1 cellular context compared by ENCODE assay signal in the genomic region with DNA sequence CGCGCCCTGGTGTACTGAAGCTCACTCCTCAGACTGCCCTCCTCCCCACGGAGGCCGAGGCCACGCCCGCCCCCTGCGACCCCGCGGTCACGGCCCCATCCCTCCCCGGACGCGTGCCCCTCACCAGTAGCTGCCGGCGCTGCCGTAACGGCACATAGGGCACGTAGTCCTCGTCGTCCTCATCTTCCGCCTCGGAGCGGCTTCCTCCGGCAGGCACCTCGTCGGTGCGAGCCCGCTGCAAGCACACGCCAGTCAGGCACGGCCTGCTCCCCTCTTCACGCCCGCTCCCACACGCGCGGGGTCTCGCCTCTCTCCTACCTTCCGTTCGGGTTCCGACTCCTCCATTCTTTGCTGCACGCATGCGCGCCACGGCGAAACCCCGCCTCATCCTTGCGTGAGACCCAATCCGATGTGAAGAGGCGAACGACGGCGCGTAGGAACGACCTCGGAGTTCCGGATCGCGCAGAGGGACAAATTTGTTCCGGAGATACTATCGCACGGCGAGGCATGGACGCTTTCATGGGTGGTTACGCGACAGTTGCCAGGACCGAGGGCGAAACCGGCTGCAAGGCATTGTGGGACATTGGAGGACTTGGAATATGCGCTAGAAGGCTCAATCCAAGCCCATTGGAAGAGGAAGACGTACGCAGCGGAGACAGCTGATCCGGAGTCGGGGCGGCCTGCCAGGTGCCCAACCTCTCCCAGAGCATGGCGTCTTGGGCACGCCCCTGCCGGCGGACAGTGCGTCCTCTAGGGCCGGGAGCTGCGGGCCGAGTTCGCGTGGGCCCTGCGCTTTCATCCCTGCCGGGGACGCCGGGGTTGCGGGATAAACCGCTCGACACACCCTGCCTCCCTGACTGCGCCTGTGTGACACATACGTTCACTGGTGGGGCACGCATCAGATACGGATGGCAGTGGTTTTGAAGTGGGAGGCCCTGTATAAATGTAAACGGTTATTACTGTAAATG.
TF ChIP-seq lines count a peak whose summit lies in the region.

DDX41 (minus strand) TSS at position 361 of the 968 bp plus-strand sequence; CDS start at position 345, 16 bp downstream.

TF ChIP-seq in GM12878, 131 proteins besides CTCF, POLR2A, EP300 and RAD21 (continued from another document and continues in another):
- peak; percentile 49; the same call in 1 of the 2 replicates for TF ChIP-seq PKNOX1 (IDR thresholded peaks at IDR 0.05)
- peak; percentile 93 for TF ChIP-seq HDGF (IDR thresholded peaks at IDR 0.05)
- TF ChIP-seq, protein P1, sequence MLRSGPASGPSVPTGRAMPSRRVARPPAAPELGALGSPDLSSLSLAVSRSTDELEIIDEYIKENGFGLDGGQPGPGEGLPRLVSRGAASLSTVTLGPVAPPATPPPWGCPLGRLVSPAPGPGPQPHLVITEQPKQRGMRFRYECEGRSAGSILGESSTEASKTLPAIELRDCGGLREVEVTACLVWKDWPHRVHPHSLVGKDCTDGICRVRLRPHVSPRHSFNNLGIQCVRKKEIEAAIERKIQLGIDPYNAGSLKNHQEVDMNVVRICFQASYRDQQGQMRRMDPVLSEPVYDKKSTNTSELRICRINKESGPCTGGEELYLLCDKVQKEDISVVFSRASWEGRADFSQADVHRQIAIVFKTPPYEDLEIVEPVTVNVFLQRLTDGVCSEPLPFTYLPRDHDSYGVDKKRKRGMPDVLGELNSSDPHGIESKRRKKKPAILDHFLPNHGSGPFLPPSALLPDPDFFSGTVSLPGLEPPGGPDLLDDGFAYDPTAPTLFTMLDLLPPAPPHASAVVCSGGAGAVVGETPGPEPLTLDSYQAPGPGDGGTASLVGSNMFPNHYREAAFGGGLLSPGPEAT (IDR thresholded peaks at IDR 0.05; ENCODE audit: low read depth) = peak; percentile 97
- TF ChIP-seq IKZF2 (IDR thresholded peaks at IDR 0.05) = peak in 1 of 2 experiments; percentile 59; a peak in 1 of 4 replicates
- TF ChIP-seq, protein P2, sequence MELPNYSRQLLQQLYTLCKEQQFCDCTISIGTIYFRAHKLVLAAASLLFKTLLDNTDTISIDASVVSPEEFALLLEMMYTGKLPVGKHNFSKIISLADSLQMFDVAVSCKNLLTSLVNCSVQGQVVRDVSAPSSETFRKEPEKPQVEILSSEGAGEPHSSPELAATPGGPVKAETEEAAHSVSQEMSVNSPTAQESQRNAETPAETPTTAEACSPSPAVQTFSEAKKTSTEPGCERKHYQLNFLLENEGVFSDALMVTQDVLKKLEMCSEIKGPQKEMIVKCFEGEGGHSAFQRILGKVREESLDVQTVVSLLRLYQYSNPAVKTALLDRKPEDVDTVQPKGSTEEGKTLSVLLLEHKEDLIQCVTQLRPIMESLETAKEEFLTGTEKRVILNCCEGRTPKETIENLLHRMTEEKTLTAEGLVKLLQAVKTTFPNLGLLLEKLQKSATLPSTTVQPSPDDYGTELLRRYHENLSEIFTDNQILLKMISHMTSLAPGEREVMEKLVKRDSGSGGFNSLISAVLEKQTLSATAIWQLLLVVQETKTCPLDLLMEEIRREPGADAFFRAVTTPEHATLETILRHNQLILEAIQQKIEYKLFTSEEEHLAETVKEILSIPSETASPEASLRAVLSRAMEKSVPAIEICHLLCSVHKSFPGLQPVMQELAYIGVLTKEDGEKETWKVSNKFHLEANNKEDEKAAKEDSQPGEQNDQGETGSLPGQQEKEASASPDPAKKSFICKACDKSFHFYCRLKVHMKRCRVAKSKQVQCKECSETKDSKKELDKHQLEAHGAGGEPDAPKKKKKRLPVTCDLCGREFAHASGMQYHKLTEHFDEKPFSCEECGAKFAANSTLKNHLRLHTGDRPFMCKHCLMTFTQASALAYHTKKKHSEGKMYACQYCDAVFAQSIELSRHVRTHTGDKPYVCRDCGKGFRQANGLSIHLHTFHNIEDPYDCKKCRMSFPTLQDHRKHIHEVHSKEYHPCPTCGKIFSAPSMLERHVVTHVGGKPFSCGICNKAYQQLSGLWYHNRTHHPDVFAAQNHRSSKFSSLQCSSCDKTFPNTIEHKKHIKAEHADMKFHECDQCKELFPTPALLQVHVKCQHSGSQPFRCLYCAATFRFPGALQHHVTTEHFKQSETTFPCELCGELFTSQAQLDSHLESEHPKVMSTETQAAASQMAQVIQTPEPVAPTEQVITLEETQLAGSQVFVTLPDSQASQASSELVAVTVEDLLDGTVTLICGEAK (IDR thresholded peaks at IDR 0.05; ENCODE audit: borderline replicate concordance) = peak; percentile 59; the same call in 1 of the 2 replicates
- TF ChIP-seq MEF2B (IDR thresholded peaks at IDR 0.05; ENCODE audit: partially characterized antibody, poor library complexity, severe bottlenecking) = no peak
- TF ChIP-seq TAF1 (IDR thresholded peaks at IDR 0.05; ENCODE audit: borderline replicate concordance, low read depth, low read length) = peak; percentile 50; the same call in 1 of the 2 replicates
- TF ChIP-seq RB1 (IDR thresholded peaks at IDR 0.05; ENCODE audit: borderline replicate concordance) = peak; percentile 58; the same call in 1 of the 2 replicates
- TF ChIP-seq RAD51 (IDR thresholded peaks at IDR 0.05) = no peak
- TF ChIP-seq RFX5 (IDR thresholded peaks at IDR 0.05; ENCODE audit: low read depth, low read length) = peak; percentile 91
- 0 out of 3 replicates have a peak, but pooled peaks of 1 of the 2 experiments have one; percentile 50 for TF ChIP-seq EGR1 (IDR thresholded peaks at IDR 0.05; ENCODE audit: borderline replicate concordance in 1 of 2, low read depth in 2 of 2, low read length in 2 of 2)
- peak; percentile 49 for TF ChIP-seq SIX5 (IDR thresholded peaks at IDR 0.05; ENCODE audit: low read depth, low read length, severe bottlenecking)
- peak; percentile 84; the same call in 1 of the 2 replicates for TF ChIP-seq CHD1 (IDR thresholded peaks at IDR 0.05; ENCODE audit: low read depth, low read length)
- peak in 1 of 2 experiments; percentile 32; a peak in 2 of 4 replicates for TF ChIP-seq BHLHE40 (IDR thresholded peaks at IDR 0.05; ENCODE audit: borderline replicate concordance in 1 of 2, low read depth in 2 of 2, low read length in 1 of 2)
- TF ChIP-seq, protein P3, sequence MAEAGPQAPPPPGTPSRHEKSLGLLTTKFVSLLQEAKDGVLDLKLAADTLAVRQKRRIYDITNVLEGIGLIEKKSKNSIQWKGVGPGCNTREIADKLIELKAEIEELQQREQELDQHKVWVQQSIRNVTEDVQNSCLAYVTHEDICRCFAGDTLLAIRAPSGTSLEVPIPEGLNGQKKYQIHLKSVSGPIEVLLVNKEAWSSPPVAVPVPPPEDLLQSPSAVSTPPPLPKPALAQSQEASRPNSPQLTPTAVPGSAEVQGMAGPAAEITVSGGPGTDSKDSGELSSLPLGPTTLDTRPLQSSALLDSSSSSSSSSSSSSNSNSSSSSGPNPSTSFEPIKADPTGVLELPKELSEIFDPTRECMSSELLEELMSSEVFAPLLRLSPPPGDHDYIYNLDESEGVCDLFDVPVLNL (IDR thresholded peaks at IDR 0.05; ENCODE audit: low read depth, low read length) = peak; percentile 21; the same call in 1 of the 2 replicates
- peak; percentile 86 for TF ChIP-seq MLLT1 (IDR thresholded peaks at IDR 0.05)
- no peak for TF ChIP-seq SUPT20H (IDR thresholded peaks at IDR 0.05; ENCODE audit: borderline replicate concordance, control insufficient read depth, low read depth, low read length)
- no peak for TF ChIP-seq NFYA (IDR thresholded peaks at IDR 0.05; ENCODE audit: borderline replicate concordance, low read depth, low read length)
- TF ChIP-seq TBL1XR1 (IDR thresholded peaks at IDR 0.05; ENCODE audit: low read depth, low read length) = no peak
- TF ChIP-seq, protein P4, sequence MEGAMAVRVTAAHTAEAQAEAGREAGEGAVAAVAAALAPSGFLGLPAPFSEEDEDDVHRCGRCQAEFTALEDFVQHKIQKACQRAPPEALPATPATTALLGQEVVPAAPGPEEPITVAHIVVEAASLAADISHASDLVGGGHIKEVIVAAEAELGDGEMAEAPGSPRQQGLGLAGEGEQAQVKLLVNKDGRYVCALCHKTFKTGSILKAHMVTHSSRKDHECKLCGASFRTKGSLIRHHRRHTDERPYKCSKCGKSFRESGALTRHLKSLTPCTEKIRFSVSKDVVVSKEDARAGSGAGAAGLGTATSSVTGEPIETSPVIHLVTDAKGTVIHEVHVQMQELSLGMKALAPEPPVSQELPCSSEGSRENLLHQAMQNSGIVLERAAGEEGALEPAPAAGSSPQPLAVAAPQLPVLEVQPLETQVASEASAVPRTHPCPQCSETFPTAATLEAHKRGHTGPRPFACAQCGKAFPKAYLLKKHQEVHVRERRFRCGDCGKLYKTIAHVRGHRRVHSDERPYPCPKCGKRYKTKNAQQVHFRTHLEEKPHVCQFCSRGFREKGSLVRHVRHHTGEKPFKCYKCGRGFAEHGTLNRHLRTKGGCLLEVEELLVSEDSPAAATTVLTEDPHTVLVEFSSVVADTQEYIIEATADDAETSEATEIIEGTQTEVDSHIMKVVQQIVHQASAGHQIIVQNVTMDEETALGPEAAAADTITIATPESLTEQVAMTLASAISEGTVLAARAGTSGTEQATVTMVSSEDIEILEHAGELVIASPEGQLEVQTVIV (IDR thresholded peaks at IDR 0.05; ENCODE audit: borderline replicate concordance, partially characterized antibody) = peak; percentile 65
- TF ChIP-seq PAX8 (IDR thresholded peaks at IDR 0.05) = no peak
- peak; percentile 30 for TF ChIP-seq SKIL (IDR thresholded peaks at IDR 0.05; ENCODE audit: low read depth, poor library complexity, severe bottlenecking)
- 0 out of 2 replicates have a peak, but pooled peaks have one; percentile 3 for TF ChIP-seq SMC3 (IDR thresholded peaks at IDR 0.05; ENCODE audit: borderline replicate concordance, low read length)
- no peak for TF ChIP-seq BRCA1 (IDR thresholded peaks at IDR 0.05; ENCODE audit: low read depth, low read length)
- no peak for TF ChIP-seq MYB (IDR thresholded peaks at IDR 0.05; ENCODE audit: borderline replicate concordance, low read depth, low read length)
- TF ChIP-seq CREB1 (IDR thresholded peaks at IDR 0.05; ENCODE audit: low read depth) = no peak
- peak; percentile 20; the same call in 1 of the 2 replicates for TF ChIP-seq PAX5 (IDR thresholded peaks at IDR 0.05; ENCODE audit: borderline replicate concordance, low read depth, low read length)
- TF ChIP-seq SREBF1 (IDR thresholded peaks at IDR 0.05; ENCODE audit: low read length) = no peak
- TF ChIP-seq CEBPZ (IDR thresholded peaks at IDR 0.05; ENCODE audit: low read depth, low read length) = peak; percentile 33; the same call in 1 of the 2 replicates
- no peak for TF ChIP-seq WRNIP1 (IDR thresholded peaks at IDR 0.05; ENCODE audit: borderline replicate concordance, low read depth, low read length)
- TF ChIP-seq ZNF217 (IDR thresholded peaks at IDR 0.05) = no peak
- TF ChIP-seq ETV6 (conservative IDR thresholded peaks at IDR 0.05 in 1 of 2, IDR thresholded peaks at IDR 0.05 in 1 of 2; ENCODE audit: borderline replicate concordance in 1 of 2, low read depth in 1 of 2) = no peak
- TF ChIP-seq RCOR1 (conservative IDR thresholded peaks at IDR 0.05; ENCODE audit: low read depth, low read length) = no peak
- TF ChIP-seq BMI1 (IDR thresholded peaks at IDR 0.05; ENCODE audit: borderline replicate concordance) = no peak
- TF ChIP-seq YBX1 (IDR thresholded peaks at IDR 0.05) = no peak
- no peak for TF ChIP-seq ZNF24 (IDR thresholded peaks at IDR 0.05)
- TF ChIP-seq TCF7 (IDR thresholded peaks at IDR 0.05; ENCODE audit: borderline replicate concordance) = no peak
